In the genomic region with DNA sequence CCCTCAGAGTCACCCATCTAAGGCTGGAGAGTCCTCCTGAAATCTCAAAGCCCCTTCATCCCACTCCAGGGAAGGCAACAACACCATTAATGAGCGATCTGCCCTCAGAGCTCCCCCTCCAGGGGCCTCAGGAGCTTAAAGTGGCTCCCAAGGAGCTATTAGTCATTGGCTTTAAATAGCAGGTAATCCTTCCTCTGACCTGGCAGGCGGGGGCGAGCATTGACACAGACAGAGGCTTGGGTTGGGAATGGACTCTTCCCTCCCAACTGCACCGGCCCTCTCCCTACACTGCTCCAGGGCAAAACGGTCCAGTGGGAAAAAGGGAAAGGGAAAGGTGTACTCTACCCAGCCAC, we compare ENCODE assay signal across 9 cellular contexts. TPM values are rescaled to one million over a fixed set of nuclear protein-coding genes. Genes with fewer than 3 reads are reported as not detected.
DNase-seq lines count a peak whose midpoint lies in the region; ATAC-seq, FAIRE-seq and TF ChIP-seq lines count a peak whose summit lies in the region.
"Had no signal": no experiment of that assay in that cellular context is flagged by ENCODE, and none has a peak within 500 bp of the region (broad histone marks: within the 10 kb centered on the region; RNA-seq: fewer than 3 reads in every experiment).

No MANE protein-coding gene starts in this region.

- POLR2A ChIA-PET in AG04450 (lab: Yijun Ruan, JAX) = interaction anchor here (0.5 to 1.3 kb wide), 7 partner anchors 10 to 92 kb away, joined by 3 to 4 read pairs (median 3); no protein-coding TSS in a partner anchor

- peak; percentile 40 for FAIRE-seq in bronchial epithelial cell (lab: Jason Lieb, UNC)

- peaks cover 3% of the 10 kb centered on the region for H3K36me3 ChIP-seq in bronchial epithelial cell (ENCODE audit: control insufficient read depth, insufficient read depth, low read length)
- peaks cover 43% of the 10 kb centered on the region for H3K36me3 ChIP-seq in mesodermal cell (ENCODE audit: control insufficient read depth, insufficient read depth, low read length)

- CTCF ChIA-PET in AG04450 (lab: Charles Lee) = interaction anchor here (1.0 to 1.6 kb wide), 5 partner anchors 8 to 266 kb away, joined by 3 to 9 read pairs (median 4); no protein-coding TSS in a partner anchor

- no peaks in the 10 kb centered on the region for H3K27me3 ChIP-seq in AG04450 (ENCODE audit: control insufficient read depth, insufficient read depth, low read length)
- no peaks in the 10 kb centered on the region for H3K27me3 ChIP-seq in bronchial epithelial cell (ENCODE audit: control insufficient read depth, insufficient read depth, low read length)

- peaks cover 17% of the 10 kb centered on the region for H3K4me1 ChIP-seq in mesodermal cell (ENCODE audit: control insufficient read depth, insufficient read depth, low read length, poor library complexity, severe bottlenecking)
- H3K4me1 ChIP-seq: parathyroid adenoma had no signal

- no peak for TF ChIP-seq CTCF in AG04450 (IDR thresholded peaks at IDR 0.05; ENCODE audit: low read depth, low read length)
- peak; percentile 26 for TF ChIP-seq CTCF in bronchial epithelial cell (IDR thresholded peaks at IDR 0.05; ENCODE audit: insufficient read depth, low read length, severe bottlenecking)

- H3K4me3 ChIP-seq in AG04450 (ENCODE audit: low read depth, low read length) (peak overlapping the region; percentile 80), bronchial epithelial cell (ENCODE audit: low read depth, low read length) (peak overlapping the region; percentile 62), mesodermal cell (ENCODE audit: extremely low read depth, insufficient read depth, low read length, poor library complexity, severe bottlenecking) (peak overlapping the region; percentile 86)

- H3K9me3 ChIP-seq in AG04450 (ENCODE audit: control insufficient read depth, insufficient read depth, low read length) (no peaks in the 10 kb centered on the region; the same call in 1 of the 2 replicates), mesodermal cell (ENCODE audit: control insufficient read depth, low read length) (no peaks in the 10 kb centered on the region)

- H3K27ac ChIP-seq in AG04450 (ENCODE audit: low read depth, low read length) (peak overlapping the region; percentile 80), mesodermal cell (ENCODE audit: low read depth, low read length, severe bottlenecking) (peak overlapping the region; percentile 89)
- H3K27ac ChIP-seq: parathyroid adenoma had no signal

- ATAC-seq in HG03045 (IDR thresholded peaks at IDR 0.05; ENCODE audit: unreplicated experiment) (no peak), GM21447 (IDR thresholded peaks at IDR 0.05; ENCODE audit: unreplicated experiment) (no peak)

- DNase-seq in AG04450 (ENCODE audit: low read depth, low spot score) (no peak), HT-29 (ENCODE audit: low spot score) (peak; percentile 31), bronchial epithelial cell (ENCODE audit: low read depth) (peak; percentile 84), hypothalamus (lab: John Stamatoyannopoulos, UW) (no peak)
- DNase-seq in stimulated activated naive CD4-positive, alpha-beta T cell treated with Interleukin-2 at 50 U/mL for 16 hours (lab: John Stamatoyannopoulos, UW) = no peak

- 0 to 17% methylated on average over 1 to 2 of the region's 5 CpGs for WGBS in mesodermal cell (ENCODE audit: insufficient coverage in 2 of 2), 2 experiments

RNA-seq across cellular contexts. Expression of a gene that starts 1.4 kb away (rescaled TPM):
- polyA plus RNA-seq in AG04450 (2011; rRNA removed) = 904 and 1,035 TPM in 2 replicates
- 213 and 313 TPM in 2 replicates for polyA minus RNA-seq in AG04450 (2011; rRNA and poly(A)+ RNA removed)
- total RNA-seq in HT-29 (2014; rRNA removed; shearing (Covaris generic)) = 27.0 and 38.1 TPM in 2 replicates
- 24.0 and 38.8 TPM in 2 replicates for total RNA-seq in bronchial epithelial cell
- 379 TPM for polyA plus RNA-seq in mesodermal cell (2013, experiment 1 of 2)
- polyA plus RNA-seq in mesodermal cell (2013, experiment 2 of 2) = 378 TPM

RNA-seq across cellular contexts. Expression of a gene that starts 16.4 kb away (rescaled TPM):
- polyA plus RNA-seq in AG04450 (2011; rRNA removed) = 5.6 and 6.8 TPM in 2 replicates
- polyA minus RNA-seq in AG04450 (2011; rRNA and poly(A)+ RNA removed) = 3.0 and 4.3 TPM in 2 replicates
- total RNA-seq in HT-29 (2014; rRNA removed; shearing (Covaris generic)) = 1.2 and 2.3 TPM in 2 replicates
- 1.1 and 1.7 TPM in 2 replicates for total RNA-seq in bronchial epithelial cell
- polyA plus RNA-seq in mesodermal cell (2013, experiment 1 of 2) = 10.2 TPM
- 10.7 TPM for polyA plus RNA-seq in mesodermal cell (2013, experiment 2 of 2)

Comparison
In these comparisons a context has a peak if more than half of its experiments do, and no peak if none do; other contexts are left out.
1. DNase-seq: peak in HT-29 (single experiment) and bronchial epithelial cell (single experiment); none in AG04450 (single experiment), stimulated activated naive CD4-positive, alpha-beta T cell treated with Interleukin-2 at 50 U/mL for 16 hours (single experiment) and hypothalamus (0 of 51).
2. Peak in every context shown above with its lines, with median percentiles within 50 percentile points of each other: H3K4me3 ChIP-seq.